In genomic region chr6:100372326-100372725, GRCh38 we compare ENCODE assay signal across 16 cellular contexts.
DNase-seq lines count a peak whose midpoint lies in the region; ATAC-seq and TF ChIP-seq lines count a peak whose summit lies in the region.
"Had no signal": no experiment of that assay in that cellular context is flagged by ENCODE, and none has a peak within 500 bp of the region (broad histone marks: within the 10 kb centered on the region; RNA-seq: fewer than 3 reads in every experiment).

No MANE protein-coding gene starts in this region.

- H3K4me1 ChIP-seq in DND-41 (ENCODE audit: insufficient read depth, low read length), result peaks cover 44% of the 10 kb centered on the region
- H3K4me1 ChIP-seq: BE2C had no signal

- ATAC-seq in DND-41 (ENCODE audit: insufficient read depth, low read depth), result no peak
- ATAC-seq in stimulated activated naive CD8-positive, alpha-beta T cell treated with anti-CD3 and anti-CD28 coated beads, Interleukin-15, Interleukin-2, amounts not matched to agents 100 U/mL and 50 U/mL, for 24 hours, result no peak

- no peak overlapping the region for H3K4me2 ChIP-seq in DND-41 (ENCODE audit: insufficient read depth, low read length)

- peak overlapping the region; percentile 1; the same call in 1 of the 2 replicates for H2AFZ ChIP-seq in DND-41 (ENCODE audit: low read depth, low read length)

- H3K36me3 ChIP-seq in DND-41 (ENCODE audit: insufficient read depth, low read length), result no peaks in the 10 kb centered on the region
- H3K36me3 ChIP-seq: BE2C had no signal

- TF ChIP-seq CTCF in DND-41 (IDR thresholded peaks at IDR 0.05; ENCODE audit: borderline replicate concordance, extremely low read depth, low read length, poor library complexity, severe bottlenecking), result no peak
- no peak for TF ChIP-seq CTCF in GM20000 (IDR thresholded peaks at IDR 0.05; ENCODE audit: extremely low read depth, missing control alignments)

- no peaks in the 10 kb centered on the region for H3K79me2 ChIP-seq in DND-41 (ENCODE audit: insufficient read depth, low read length)

- no peaks in the 10 kb centered on the region for H3K9me3 ChIP-seq in DND-41 (ENCODE audit: insufficient read depth, low read length, severe bottlenecking)
- H3K9me3 ChIP-seq: BE2C had no signal

- H4K20me1 ChIP-seq in DND-41 (ENCODE audit: insufficient read depth, low read length), result no peaks in the 10 kb centered on the region

- no peaks in the 10 kb centered on the region for H3K27me3 ChIP-seq in DND-41 (ENCODE audit: insufficient read depth, low read length, poor library complexity)
- H3K27me3 ChIP-seq: BE2C had no signal

- no peak overlapping the region for H3K4me3 ChIP-seq in DND-41 (ENCODE audit: low read depth in 1 of 2, low read length in 2 of 2)

- DNase-seq in DND-41 (no peak), MV-4-11 (lab: John Stamatoyannopoulos, UW) (peak; percentile 67), SKM-1 treated with dmso at 0.1 percent for 144 hours (lab: John Stamatoyannopoulos, UW; ENCODE audit: unreplicated experiment) (peak; percentile 59), iris pigment epithelial cell (ENCODE audit: low read depth) (peak; percentile 8), GM20000 (ENCODE audit: low spot score) (no peak), kidney tubule cell (ENCODE audit: low spot score) (no peak)
- DNase-seq in stimulated activated naive CD8-positive, alpha-beta T cell treated with anti-CD3 and anti-CD28 coated beads, Interleukin-15, Interleukin-2, amounts not matched to agents 100 U/mL and 50 U/mL, for 24 hours, result no peak
- DNase-seq in activated effector memory CD4-positive, alpha-beta T cell treated with anti-CD3 and anti-CD28 coated beads, Interleukin-2, amount 50 U/mL, for 16 hours, result no peak
- DNase-seq: BE2C; CD4-positive, alpha-beta T cell; H9; NCI-H1436 treated with DMSO at 0.1 percent for 48 hours; NCI-H2081 treated with DMSO at 0.1 percent for 48 hours; NCI-H526; NK-92 treated with Interleukin-12 subunit alpha and Interleukin-12 subunit beta, amount 100 ng/mL, for 24 hours had no signal

- H3K9ac ChIP-seq in DND-41 (ENCODE audit: low read depth, low read length), result no peak overlapping the region

- no peak overlapping the region for H3K27ac ChIP-seq in DND-41 (ENCODE audit: low read length)
- H3K27ac ChIP-seq: HL-60 had no signal

Comparison
In these comparisons a context has a peak if more than half of its experiments do, and no peak if none do; other contexts are left out.
1. DNase-seq: peak in MV-4-11 (single experiment), SKM-1 treated with dmso at 0.1 percent for 144 hours (single experiment) and iris pigment epithelial cell (single experiment); none in DND-41 (single experiment), GM20000 (single experiment), stimulated activated naive CD8-positive, alpha-beta T cell treated with anti-CD3 and anti-CD28 coated beads, Interleukin-15, Interleukin-2, amounts not matched to agents 100 U/mL and 50 U/mL, for 24 hours (single experiment), activated effector memory CD4-positive, alpha-beta T cell treated with anti-CD3 and anti-CD28 coated beads, Interleukin-2, amount 50 U/mL, for 16 hours (single experiment) and kidney tubule cell (single experiment).